8 cellular contexts compared by ENCODE assay signal in genomic region chr5:132260051-132260450, GRCh38. TPM values are rescaled to one million over a fixed set of nuclear protein-coding genes. Genes with fewer than 3 reads are reported as not detected.
A peak's percentile ranks its signal among the peaks of the same experiment; 100 is the strongest.
DNase-seq lines count a peak whose midpoint lies in the region; ATAC-seq, FAIRE-seq and TF ChIP-seq lines count a peak whose summit lies in the region.
"Had no signal": no experiment of that assay in that cellular context is flagged by ENCODE, and none has a peak within 500 bp of the region (broad histone marks: within the 10 kb centered on the region; RNA-seq: fewer than 3 reads in every experiment).

No MANE protein-coding gene starts in this region.

- WGBS in suprapubic skin = 49% methylated on average over 5 of the region's 6 CpGs

- no peaks in the 10 kb centered on the region for H3K9me3 ChIP-seq in MG63
- no peaks in the 10 kb centered on the region for H3K9me3 ChIP-seq in astrocyte (ENCODE audit: insufficient read depth, low read depth, low read length)
- no peaks in the 10 kb centered on the region for H3K9me3 ChIP-seq in suprapubic skin

- peaks cover 46% of the 10 kb centered on the region for H3K4me1 Mint-ChIP-seq in astrocyte (ENCODE audit: low read depth, unreplicated experiment)

- H3K9ac ChIP-seq in astrocyte (ENCODE audit: low read length) = peak overlapping the region; percentile 100

- H3K4me1 ChIP-seq in astrocyte (ENCODE audit: insufficient read depth, low read length) (peaks cover 72% of the 10 kb centered on the region), suprapubic skin (peaks cover 84% of the 10 kb centered on the region)

- no peak for ATAC-seq in HG03025 (IDR thresholded peaks at IDR 0.05; ENCODE audit: low FRiP score, unreplicated experiment)

- H4K20me1 ChIP-seq in astrocyte (ENCODE audit: insufficient read depth, low read length) = peaks cover 52% of the 10 kb centered on the region

- peak overlapping the region; percentile 99 for H3K27ac ChIP-seq in astrocyte (ENCODE audit: low read depth, low read length)
- H3K27ac ChIP-seq in suprapubic skin = peak overlapping the region; percentile 91
- H3K27ac ChIP-seq: cardiac muscle cell had no signal

- H3K9me3 Mint-ChIP-seq in astrocyte (ENCODE audit: unreplicated experiment) = no peaks in the 10 kb centered on the region

- TF ChIP-seq POLR2A in suprapubic skin (IDR thresholded peaks at IDR 0.05) = no peak

- DNase-seq in MG63 = no peak
- peak; percentile 76 for DNase-seq in astrocyte (ENCODE audit: low read depth)
- DNase-seq in kidney glomerular epithelial cell (lab: John Stamatoyannopoulos, UW) = peak; percentile 67
- DNase-seq in suprapubic skin (ENCODE audit: low spot score in 2 of 2) = peak in 1 of 2 donors; percentile 61
- no peak for DNase-seq in NK-92 treated with Interleukin-12 subunit alpha and Interleukin-12 subunit beta, amount 100 ng/mL, for 24 hours (lab: John Stamatoyannopoulos, UW)
- no peak for DNase-seq in Kasumi-1 (lab: John Stamatoyannopoulos, UW)

- peak overlapping the region; percentile 79; the same call in 1 of the 2 replicates for H3K4me3 ChIP-seq in MG63
- H3K4me3 ChIP-seq in astrocyte (ENCODE audit: insufficient read depth, low read depth, low read length) = peak overlapping the region; percentile 89
- H3K4me3 ChIP-seq in suprapubic skin = peak overlapping the region; percentile 60
- H3K4me3 ChIP-seq: cardiac muscle cell had no signal

- FAIRE-seq in astrocyte (lab: Jason Lieb, UNC) = no peak

- peak overlapping the region; percentile 87 for H3K4me3 Mint-ChIP-seq in astrocyte (ENCODE audit: unreplicated experiment)

- peaks cover 80% of the 10 kb centered on the region for H3K79me2 ChIP-seq in astrocyte (ENCODE audit: insufficient read depth, low read length)

- H3K36me3 ChIP-seq in MG63 (peaks cover 37% of the 10 kb centered on the region), astrocyte (ENCODE audit: insufficient read depth, low read length) (peaks cover 20% of the 10 kb centered on the region), suprapubic skin (peaks cover 21% of the 10 kb centered on the region)
- H3K36me3 ChIP-seq: cardiac muscle cell had no signal

- H3K27me3 Mint-ChIP-seq in astrocyte (ENCODE audit: low read depth, unreplicated experiment) = peaks cover 4% of the 10 kb centered on the region

- no peak overlapping the region for H2AFZ ChIP-seq in astrocyte (ENCODE audit: low read depth, low read length)

- TF ChIP-seq CTCF in astrocyte (IDR thresholded peaks at IDR 0.05; ENCODE audit: insufficient read depth, low read depth, low read length) (no peak), suprapubic skin (IDR thresholded peaks at IDR 0.05) (no peak)

- H3K27ac Mint-ChIP-seq in astrocyte (ENCODE audit: unreplicated experiment) = peak overlapping the region; percentile 85

- peaks cover 10% of the 10 kb centered on the region for H3K36me3 Mint-ChIP-seq in astrocyte (ENCODE audit: low read depth, unreplicated experiment)

- H3K27me3 ChIP-seq in MG63 (no peaks in the 10 kb centered on the region), astrocyte (ENCODE audit: insufficient read depth, low read length) (no peaks in the 10 kb centered on the region), suprapubic skin (no peaks in the 10 kb centered on the region)
- H3K27me3 ChIP-seq: cardiac muscle cell had no signal

- TF ChIP-seq EP300 in suprapubic skin (IDR thresholded peaks at IDR 0.05) = peak; percentile 62

- H3K4me2 ChIP-seq in astrocyte (ENCODE audit: low read length) = peak overlapping the region; percentile 97

RNA-seq across cellular contexts. Expression of gene PDLIM4, which starts 2.6 kb away (rescaled TPM):
- 71.1 and 130 TPM in 2 replicates for total RNA-seq in MG63 (2014; rRNA removed; shearing (Covaris generic); ENCODE audit: low replicate concordance)
- total RNA-seq in astrocyte (56.6 and 72.4 TPM in 2 replicates), suprapubic skin (100 to 1,000 TPM; 110 to 128 (median 114) TPM)

RNA-seq across cellular contexts. Expression of gene P4HA2, which starts 32.4 kb away (rescaled TPM):
- 71.0 and 96.8 TPM in 2 replicates for total RNA-seq in MG63 (2014; rRNA removed; shearing (Covaris generic); ENCODE audit: low replicate concordance)
- 214 and 302 TPM in 2 replicates for total RNA-seq in astrocyte
- 10 to 100 TPM; 23.9 to 42.0 (median 30.9) TPM for total RNA-seq in suprapubic skin

RNA-seq across cellular contexts. Expression of gene SLC22A4, which starts 34.1 kb away (rescaled TPM):
- total RNA-seq in MG63 (2014; rRNA removed; shearing (Covaris generic); ENCODE audit: low replicate concordance) = 0.03 and 0.35 TPM in 2 replicates
- total RNA-seq in astrocyte (4.1 and 4.5 TPM in 2 replicates), suprapubic skin (1 to 10 TPM in 3 of 4 donors, under 1 TPM in 1; 0.32 to 1.9 (median 1.3) TPM)

Comparison
In these comparisons a context has a peak if more than half of its experiments do, and no peak if none do; other contexts are left out.
1. DNase-seq: peak in astrocyte (single experiment) and kidney glomerular epithelial cell (single experiment); none in MG63 (single experiment), NK-92 treated with Interleukin-12 subunit alpha and Interleukin-12 subunit beta, amount 100 ng/mL, for 24 hours (single experiment) and Kasumi-1 (0 of 2).
2. Peak in every context shown above with its lines, with median percentiles within 50 percentile points of each other: H3K4me3 ChIP-seq.